8 cellular contexts compared by ENCODE assay signal in genomic region chr2:52347292-52347691, GRCh38.
"Had no signal": no experiment of that assay in that cellular context is flagged by ENCODE, and none has a peak within 500 bp of the region (broad histone marks: within the 10 kb centered on the region; RNA-seq: fewer than 3 reads in every experiment).

No MANE protein-coding gene starts in this region.

- DNase-seq: GDM1, GF-D8 had no signal

- H3K4me3 ChIP-seq: GM12878 had no signal

- ATAC-seq: GM12878 had no signal

- FAIRE-seq: G401.6, GM12878, GM12891, GM12892, GM18507, GM19239 had no signal
